In the genomic region with DNA sequence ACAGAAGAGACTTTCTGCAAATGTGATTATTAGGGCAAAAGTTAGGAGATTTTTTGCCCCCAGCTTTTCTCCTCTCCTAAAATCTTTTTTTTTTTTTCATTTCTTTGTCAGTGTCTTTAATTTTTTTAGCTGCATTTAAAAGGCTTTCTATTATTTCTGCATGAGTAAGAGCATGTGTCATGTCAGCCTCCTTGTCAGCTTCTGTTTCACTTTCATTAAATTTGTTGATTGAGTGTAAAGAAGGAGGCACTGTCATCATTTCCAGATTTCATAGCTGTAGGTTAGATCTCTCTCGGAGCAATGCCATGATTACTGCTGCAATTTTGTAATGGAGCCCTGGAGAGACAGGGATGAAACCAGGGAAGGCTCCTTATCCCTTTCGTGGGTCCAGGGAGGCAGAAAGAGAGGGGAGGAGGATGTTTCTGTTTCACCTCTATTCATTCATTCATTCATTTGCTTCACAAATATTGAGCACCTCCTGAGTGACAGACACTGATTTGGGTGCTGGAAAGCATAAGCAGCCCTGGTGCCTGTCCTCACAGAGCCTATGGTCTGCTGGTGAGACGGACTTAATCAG, we compare ENCODE assay signal across 9 cellular contexts. TPM values are rescaled to one million over a fixed set of nuclear protein-coding genes. Genes with fewer than 3 reads are reported as not detected.
DNase-seq lines count a peak whose midpoint lies in the region; ATAC-seq and TF ChIP-seq lines count a peak whose summit lies in the region.
"Had no signal": no experiment of that assay in that cellular context is flagged by ENCODE, and none has a peak within 500 bp of the region (broad histone marks: within the 10 kb centered on the region; RNA-seq: fewer than 3 reads in every experiment).

No MANE protein-coding gene starts in this region.

- H3K4me2 ChIP-seq in H9 (ENCODE audit: insufficient read depth, insufficient read length, low read length): no peak overlapping the region

- H3K4me1 ChIP-seq in tibial artery: peaks cover 0 to 9% (median 2%) of the 10 kb centered on the region in 4 donors
- no peaks in the 10 kb centered on the region; the same call in 1 of the 2 replicates for H3K4me1 ChIP-seq in H9 (ENCODE audit: insufficient read depth, low read length)

- H4K20me1 ChIP-seq in H9 (ENCODE audit: control insufficient read depth, insufficient read depth, insufficient read length): no peaks in the 10 kb centered on the region

- H3K9me3 Mint-ChIP-seq in H9: no peaks in the 10 kb centered on the region

- H3K27ac ChIP-seq in tibial artery (no peak overlapping the region), H9 (ENCODE audit: insufficient read length, low read depth, low read length) (no peak overlapping the region)

- no peak overlapping the region for H2BK120ac ChIP-seq in H9 (ENCODE audit: low read depth, low read length, poor library complexity, severe bottlenecking)

- no peak overlapping the region for H4K5ac ChIP-seq in H9 (ENCODE audit: insufficient read length, low read depth, low read length)

- H2AK5ac ChIP-seq in H9 (ENCODE audit: insufficient read length, low read length): no peak overlapping the region

- H3K4ac ChIP-seq in H9 (ENCODE audit: low read depth, low read length): no peak overlapping the region

- intact Hi-C loops in tibial artery (cut with DNase I; ENCODE audit: low total_unique reads): no loop called here

- H3K36me3 Mint-ChIP-seq in H9 (ENCODE audit: insufficient read depth in 1 of 3, low read depth in 3 of 3): no peaks in the 10 kb centered on the region

- WGBS in H9 (ENCODE audit: extremely low coverage, insufficient read length, low lambda C conversion rate): no CpG with 5 or more reads among the region's 3 CpGs

- H3K79me1 ChIP-seq in H9 (ENCODE audit: insufficient read depth, low read depth, low read length, poor library complexity, severe bottlenecking): no peaks in the 10 kb centered on the region

- H3K9ac ChIP-seq in H9 (ENCODE audit: extremely low read depth, insufficient read length, low read length): no peak overlapping the region

- H3K27me3 ChIP-seq in tibial artery (no peaks in the 10 kb centered on the region), H9 (ENCODE audit: insufficient read depth, low read length) (no peaks in the 10 kb centered on the region)

- no peak overlapping the region for H2BK5ac ChIP-seq in H9 (ENCODE audit: insufficient read length, low read length)

- no peaks in the 10 kb centered on the region for H3K23me2 ChIP-seq in H9 (ENCODE audit: insufficient read length, low read depth, low read length, poor library complexity, severe bottlenecking)

- no peak overlapping the region for H2BK12ac ChIP-seq in H9 (ENCODE audit: insufficient read length, low read depth, low read length)

- no peak overlapping the region for H3T11ph ChIP-seq in H9 (ENCODE audit: low read length)

- peaks cover 12 to 13% of the 10 kb centered on the region in 2 experiments for H3K4me1 Mint-ChIP-seq in H9

- H2AFZ ChIP-seq in H9 (ENCODE audit: low read length): no peak overlapping the region

- no peak overlapping the region for H3K4me3 Mint-ChIP-seq in H9

- no peak for TF ChIP-seq CTCF in GM12865 (IDR thresholded peaks at IDR 0.05; ENCODE audit: insufficient read depth, low read depth, low read length, missing control alignments)
- TF ChIP-seq CTCF in tibial artery (IDR thresholded peaks at IDR 0.05): no peak
- TF ChIP-seq CTCF in H9 (conservative IDR thresholded peaks at IDR 0.05): no peak

- no peaks in the 10 kb centered on the region for H3K27me3 Mint-ChIP-seq in H9 (ENCODE audit: low read depth)

- H3K56ac ChIP-seq in H9 (ENCODE audit: insufficient read length, low read depth, low read length): no peak overlapping the region

- DNase-seq in GM12865 (ENCODE audit: low read depth) (peak; percentile 39), DMS79 (lab: John Stamatoyannopoulos, UW) (no peak), tibial artery (no peak), H9 (no peak)
- DNase-seq in central memory CD4-positive, alpha-beta T cell: peak; percentile 24
- DNase-seq in stimulated activated CD4-positive, alpha-beta T cell treated with anti-CD3 and anti-CD28 coated beads, Interleukin-4, amount 100 ng/mL, for 1 hour: no peak
- DNase-seq: NCI-H524 had no signal

- H3K4me3 ChIP-seq in GM12865 (ENCODE audit: low read depth, low read length): no peak overlapping the region
- no peak overlapping the region for H3K4me3 ChIP-seq in tibial artery

- H2BK20ac ChIP-seq in H9 (ENCODE audit: low read depth, low read length, poor library complexity, severe bottlenecking): no peak overlapping the region

- 0 out of 7 replicates have a peak overlapping the region, but pooled peaks of 1 of the 3 experiments have one; percentile 8 for H3K27ac Mint-ChIP-seq in H9

- H3K36me3 ChIP-seq in tibial artery: no peaks in the 10 kb centered on the region

- H3K23ac ChIP-seq in H9 (ENCODE audit: insufficient read length, low read depth, low read length): no peak overlapping the region

- H4K8ac ChIP-seq in H9 (replicated peaks; ENCODE audit: insufficient read length, low read depth, low read length): no peak overlapping the region

- H3K9me3 ChIP-seq in tibial artery (no peaks in the 10 kb centered on the region), H9 (ENCODE audit: control insufficient read depth, low read depth, low read length) (no peaks in the 10 kb centered on the region)

- H2BK15ac ChIP-seq in H9 (ENCODE audit: low read depth, low read length): no peak overlapping the region

- no peak overlapping the region for H3K18ac ChIP-seq in H9 (ENCODE audit: insufficient read length, low read depth, low read length)

- H3K14ac ChIP-seq in H9 (ENCODE audit: insufficient read depth, low read length): no peak overlapping the region

- peak; percentile 85 for ATAC-seq in GM19468 (IDR thresholded peaks at IDR 0.05; ENCODE audit: extremely low read depth, unreplicated experiment)
- peak; percentile 97 for ATAC-seq in HG03354 (IDR thresholded peaks at IDR 0.05; ENCODE audit: poor library complexity, severe bottlenecking, unreplicated experiment)

- H4K91ac ChIP-seq in H9 (ENCODE audit: insufficient read length, low read depth, low read length): no peak overlapping the region

- no peaks in the 10 kb centered on the region for H3K79me2 ChIP-seq in H9 (ENCODE audit: insufficient read depth, low read length)

RNA-seq across cellular contexts. Expression of gene SGMS1, which starts 13.3 kb away (rescaled TPM):
- 19.3 and 20.4 TPM in 2 replicates for total RNA-seq in H9 (2021)

Comparison
In these comparisons a context has a peak if more than half of its experiments do, and no peak if none do; other contexts are left out.
1. DNase-seq: peak in GM12865 (single experiment) and central memory CD4-positive, alpha-beta T cell (single experiment); none in DMS79 (single experiment), tibial artery (0 of 2), stimulated activated CD4-positive, alpha-beta T cell treated with anti-CD3 and anti-CD28 coated beads, Interleukin-4, amount 100 ng/mL, for 1 hour (single experiment) and H9 (single experiment).